In genomic region chr2:70789304-70790078, GRCh38 we compare ENCODE assay signal across 1 cellular context.
A peak's percentile ranks its signal among the peaks of the same experiment; 100 is the strongest.
TF ChIP-seq lines count a peak whose summit lies in the region.

No MANE protein-coding gene starts in this region.

TF ChIP-seq in HepG2, 621 proteins besides CTCF, POLR2A, EP300 and RAD21 (continued from another document and continues in another):
- TF ChIP-seq MLXIP (CRISPR knock-in tag; IDR thresholded peaks at IDR 0.05; ENCODE audit: borderline replicate concordance), result no peak
- TF ChIP-seq, protein P1, sequence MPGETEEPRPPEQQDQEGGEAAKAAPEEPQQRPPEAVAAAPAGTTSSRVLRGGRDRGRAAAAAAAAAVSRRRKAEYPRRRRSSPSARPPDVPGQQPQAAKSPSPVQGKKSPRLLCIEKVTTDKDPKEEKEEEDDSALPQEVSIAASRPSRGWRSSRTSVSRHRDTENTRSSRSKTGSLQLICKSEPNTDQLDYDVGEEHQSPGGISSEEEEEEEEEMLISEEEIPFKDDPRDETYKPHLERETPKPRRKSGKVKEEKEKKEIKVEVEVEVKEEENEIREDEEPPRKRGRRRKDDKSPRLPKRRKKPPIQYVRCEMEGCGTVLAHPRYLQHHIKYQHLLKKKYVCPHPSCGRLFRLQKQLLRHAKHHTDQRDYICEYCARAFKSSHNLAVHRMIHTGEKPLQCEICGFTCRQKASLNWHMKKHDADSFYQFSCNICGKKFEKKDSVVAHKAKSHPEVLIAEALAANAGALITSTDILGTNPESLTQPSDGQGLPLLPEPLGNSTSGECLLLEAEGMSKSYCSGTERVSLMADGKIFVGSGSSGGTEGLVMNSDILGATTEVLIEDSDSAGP (CRISPR knock-in tag; IDR thresholded peaks at IDR 0.05; ENCODE audit: borderline replicate concordance), result peak; percentile 53
- 0 out of 2 replicates have a peak, but pooled peaks have one; percentile 38 for TF ChIP-seq SSRP1 (CRISPR knock-in tag; IDR thresholded peaks at IDR 0.05)
- TF ChIP-seq NR2F6 (IDR thresholded peaks at IDR 0.05), result no peak
- TF ChIP-seq NR2F6 (CRISPR knock-in tag; IDR thresholded peaks at IDR 0.05), result peak; percentile 41; the same call in 1 of the 2 replicates
- no peak for TF ChIP-seq ONECUT2 (CRISPR knock-in tag; IDR thresholded peaks at IDR 0.05)
- TF ChIP-seq CHD2 (IDR thresholded peaks at IDR 0.05; ENCODE audit: low read depth, low read length), result no peak
- no peak for TF ChIP-seq ZNF800 (CRISPR knock-in tag; IDR thresholded peaks at IDR 0.05)
- no peak for TF ChIP-seq PLSCR1 (CRISPR knock-in tag; IDR thresholded peaks at IDR 0.05; ENCODE audit: borderline replicate concordance)
- no peak for TF ChIP-seq ZBTB49 (CRISPR knock-in tag; IDR thresholded peaks at IDR 0.05; ENCODE audit: borderline replicate concordance)
- no peak for TF ChIP-seq ZNF597 (CRISPR knock-in tag; IDR thresholded peaks at IDR 0.05)
- TF ChIP-seq ZNF136 (CRISPR knock-in tag; IDR thresholded peaks at IDR 0.05; ENCODE audit: low read depth), result no peak
- TF ChIP-seq NCOA1 (CRISPR knock-in tag; IDR thresholded peaks at IDR 0.05), result no peak
- peak; percentile 69; the same call in 1 of the 2 replicates for TF ChIP-seq ZNF839 (CRISPR knock-in tag; IDR thresholded peaks at IDR 0.05; ENCODE audit: borderline replicate concordance)
- no peak for TF ChIP-seq PAX8 (CRISPR knock-in tag; IDR thresholded peaks at IDR 0.05; ENCODE audit: borderline replicate concordance)
- TF ChIP-seq ARNT2 (CRISPR knock-in tag; IDR thresholded peaks at IDR 0.05; ENCODE audit: low read depth), result no peak
- TF ChIP-seq SRY (CRISPR knock-in tag; IDR thresholded peaks at IDR 0.05), result no peak
- no peak for TF ChIP-seq ATF4 (CRISPR knock-in tag; IDR thresholded peaks at IDR 0.05)
- peak; percentile 93 for TF ChIP-seq SMC3 (IDR thresholded peaks at IDR 0.05; ENCODE audit: low read length)
- no peak for TF ChIP-seq POLR2AphosphoS2 (IDR thresholded peaks at IDR 0.05; ENCODE audit: low read depth, low read length)
- no peak for TF ChIP-seq ZNF674 (CRISPR knock-in tag; IDR thresholded peaks at IDR 0.05; ENCODE audit: low read depth)
- no peak for TF ChIP-seq USF2 (IDR thresholded peaks at IDR 0.05; ENCODE audit: low read depth, low read length)
- TF ChIP-seq USF2 (CRISPR knock-in tag; IDR thresholded peaks at IDR 0.05; ENCODE audit: borderline replicate concordance), result no peak
- no peak for TF ChIP-seq SKIL (CRISPR knock-in tag; IDR thresholded peaks at IDR 0.05; ENCODE audit: borderline replicate concordance)
- TF ChIP-seq ARID2 (CRISPR knock-in tag; IDR thresholded peaks at IDR 0.05; ENCODE audit: borderline replicate concordance), result 0 out of 2 replicates have a peak, but pooled peaks have one; percentile 58
- no peak for TF ChIP-seq CBX1 (IDR thresholded peaks at IDR 0.05; ENCODE audit: low read depth)
- TF ChIP-seq ZNF605 (CRISPR knock-in tag; IDR thresholded peaks at IDR 0.05), result 0 out of 2 replicates have a peak, but pooled peaks have one; percentile 64
- TF ChIP-seq ZNF138 (CRISPR knock-in tag; IDR thresholded peaks at IDR 0.05; ENCODE audit: low read depth), result no peak
- TF ChIP-seq MLLT10 (CRISPR knock-in tag; IDR thresholded peaks at IDR 0.05), result no peak
- TF ChIP-seq ZUFSP (CRISPR knock-in tag; IDR thresholded peaks at IDR 0.05; ENCODE audit: borderline replicate concordance), result no peak
- TF ChIP-seq HDAC2 (CRISPR knock-in tag; IDR thresholded peaks at IDR 0.05), result peak; percentile 46; the same call in 1 of the 2 replicates
- TF ChIP-seq ARNT (IDR thresholded peaks at IDR 0.05), result no peak
- TF ChIP-seq, protein P2, sequence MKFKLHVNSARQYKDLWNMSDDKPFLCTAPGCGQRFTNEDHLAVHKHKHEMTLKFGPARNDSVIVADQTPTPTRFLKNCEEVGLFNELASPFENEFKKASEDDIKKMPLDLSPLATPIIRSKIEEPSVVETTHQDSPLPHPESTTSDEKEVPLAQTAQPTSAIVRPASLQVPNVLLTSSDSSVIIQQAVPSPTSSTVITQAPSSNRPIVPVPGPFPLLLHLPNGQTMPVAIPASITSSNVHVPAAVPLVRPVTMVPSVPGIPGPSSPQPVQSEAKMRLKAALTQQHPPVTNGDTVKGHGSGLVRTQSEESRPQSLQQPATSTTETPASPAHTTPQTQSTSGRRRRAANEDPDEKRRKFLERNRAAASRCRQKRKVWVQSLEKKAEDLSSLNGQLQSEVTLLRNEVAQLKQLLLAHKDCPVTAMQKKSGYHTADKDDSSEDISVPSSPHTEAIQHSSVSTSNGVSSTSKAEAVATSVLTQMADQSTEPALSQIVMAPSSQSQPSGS (CRISPR knock-in tag; IDR thresholded peaks at IDR 0.05), result peak; percentile 71; the same call in 1 of the 2 replicates
